Comparison of ENCODE assay signal across 16 cellular contexts in genomic region chr10:118957966-118958365, GRCh38.
DNase-seq lines count a peak whose midpoint lies in the region; ATAC-seq and TF ChIP-seq lines count a peak whose summit lies in the region.
"Had no signal": no experiment of that assay in that cellular context is flagged by ENCODE, and none has a peak within 500 bp of the region (broad histone marks: within the 10 kb centered on the region; RNA-seq: fewer than 3 reads in every experiment).

No MANE protein-coding gene starts in this region.

- no peak for TF ChIP-seq CTCF in left ventricle myocardium inferior (IDR thresholded peaks at IDR 0.05; ENCODE audit: borderline replicate concordance)
- no peak for TF ChIP-seq CTCF in heart right ventricle (IDR thresholded peaks at IDR 0.05)

- no peak overlapping the region for H3K4me3 ChIP-seq in left ventricle myocardium inferior
- no peak overlapping the region for H3K4me3 ChIP-seq in heart right ventricle
- H3K4me3 ChIP-seq: BLaER1 treated with 17β-estradiol and CSF1 and Interleukin-3, amounts not matched to agents 10 nM and 100 nM; GM23338 had no signal

- peaks cover 0 to 2% (median 0%) of the 10 kb centered on the region in 9 donors for H3K9me3 Mint-ChIP-seq in naive thymus-derived CD8-positive, alpha-beta T cell
- H3K9me3 Mint-ChIP-seq: CD8-positive, alpha-beta T cell; GM23338 had no signal

- peak overlapping the region; percentile 76 for H3K27ac ChIP-seq in left ventricle myocardium inferior (replicated peaks)
- H3K27ac ChIP-seq in heart right ventricle = no peak overlapping the region

- intact Hi-C loops in left ventricle myocardium inferior (cut with micrococcal nuclease) (no loop called here), heart right ventricle (cut with DNase I) (loop anchor here in 1 of 10 donors (2.0 kb wide), 1 partner anchor 67 kb away; no protein-coding TSS in a partner anchor), sciatic nerve (cut with DNase I) (no loop called here)

- H3K27me3 ChIP-seq in left ventricle myocardium inferior (ENCODE audit: low read depth) (no peaks in the 10 kb centered on the region), heart right ventricle (no peaks in the 10 kb centered on the region)
- H3K27me3 ChIP-seq: BLaER1 treated with 17β-estradiol and CSF1 and Interleukin-3, amounts not matched to agents 10 nM and 100 nM had no signal

- peaks cover 54% of the 10 kb centered on the region for H3K4me1 ChIP-seq in left ventricle myocardium inferior
- peaks cover 0 to 46% (median 23%) of the 10 kb centered on the region in 9 donors for H3K4me1 ChIP-seq in heart right ventricle

- H3K36me3 Mint-ChIP-seq in naive thymus-derived CD8-positive, alpha-beta T cell = no peaks in the 10 kb centered on the region
- H3K36me3 Mint-ChIP-seq: CD8-positive, alpha-beta T cell had no signal

- WGBS in heart right ventricle, 2 donors = 95 to 97% methylated on average over 12 of the region's 12 CpGs

- peaks cover 2 to 7% (median 5%) of the 10 kb centered on the region in 5 donors for H3K27me3 Mint-ChIP-seq in naive thymus-derived CD8-positive, alpha-beta T cell

- H3K4me1 Mint-ChIP-seq in naive thymus-derived CD8-positive, alpha-beta T cell = no peaks in the 10 kb centered on the region

- no peak for ATAC-seq in heart right ventricle
- no peak for ATAC-seq in sciatic nerve
- ATAC-seq in naive thymus-derived CD8-positive, alpha-beta T cell = no peak
- ATAC-seq: CD8-positive, alpha-beta T cell; GM23338 had no signal

- no peaks in the 10 kb centered on the region for H3K9me3 ChIP-seq in left ventricle myocardium inferior (replicated peaks)
- no peaks in the 10 kb centered on the region for H3K9me3 ChIP-seq in heart right ventricle
- H3K9me3 ChIP-seq: BLaER1 treated with 17β-estradiol and CSF1 and Interleukin-3, amounts not matched to agents 10 nM and 100 nM had no signal

- POLR2A ChIA-PET in naive thymus-derived CD8-positive, alpha-beta T cell (lab: Charles Lee) = no interaction called here

- no peak overlapping the region for H3K27ac Mint-ChIP-seq in naive thymus-derived CD8-positive, alpha-beta T cell
- H3K27ac Mint-ChIP-seq: CD8-positive, alpha-beta T cell had no signal

- H3K36me3 ChIP-seq in left ventricle myocardium inferior (no peaks in the 10 kb centered on the region), heart right ventricle (no peaks in the 10 kb centered on the region)
- H3K36me3 ChIP-seq: BLaER1 treated with 17β-estradiol and CSF1 and Interleukin-3, amounts not matched to agents 10 nM and 100 nM had no signal

- H3K4me3 Mint-ChIP-seq in naive thymus-derived CD8-positive, alpha-beta T cell = no peak overlapping the region
- H3K4me3 Mint-ChIP-seq: CD8-positive, alpha-beta T cell; GM23338 had no signal

- DNase-seq in left ventricle myocardium inferior (no peak), heart right ventricle (no peak), ecto neural progenitor cell (ENCODE audit: low spot score) (peak; percentile 32), sciatic nerve (ENCODE audit: low spot score) (peak; percentile 33), NCI-H187 treated with DMSO at 0.1 percent for 48 hours (lab: John Stamatoyannopoulos, UW) (no peak), pons (ENCODE audit: low spot score) (no peak)
- no peak for DNase-seq in naive thymus-derived CD8-positive, alpha-beta T cell
- DNase-seq: KBM-7, NCI-H1105 treated with DMSO at 0.1 percent for 48 hours, NCI-H1694, NCI-H2107, NCI-H226, NCI-H524 had no signal

Comparison
In these comparisons a context has a peak if more than half of its experiments do, and no peak if none do; other contexts are left out.
1. DNase-seq: peak in ecto neural progenitor cell (single experiment) and sciatic nerve (single experiment); none in left ventricle myocardium inferior (single experiment), heart right ventricle (0 of 2), NCI-H187 treated with DMSO at 0.1 percent for 48 hours (single experiment), naive thymus-derived CD8-positive, alpha-beta T cell (0 of 10) and pons (single experiment).